Comparison of ENCODE assay signal across 9 cellular contexts in the genomic region with DNA sequence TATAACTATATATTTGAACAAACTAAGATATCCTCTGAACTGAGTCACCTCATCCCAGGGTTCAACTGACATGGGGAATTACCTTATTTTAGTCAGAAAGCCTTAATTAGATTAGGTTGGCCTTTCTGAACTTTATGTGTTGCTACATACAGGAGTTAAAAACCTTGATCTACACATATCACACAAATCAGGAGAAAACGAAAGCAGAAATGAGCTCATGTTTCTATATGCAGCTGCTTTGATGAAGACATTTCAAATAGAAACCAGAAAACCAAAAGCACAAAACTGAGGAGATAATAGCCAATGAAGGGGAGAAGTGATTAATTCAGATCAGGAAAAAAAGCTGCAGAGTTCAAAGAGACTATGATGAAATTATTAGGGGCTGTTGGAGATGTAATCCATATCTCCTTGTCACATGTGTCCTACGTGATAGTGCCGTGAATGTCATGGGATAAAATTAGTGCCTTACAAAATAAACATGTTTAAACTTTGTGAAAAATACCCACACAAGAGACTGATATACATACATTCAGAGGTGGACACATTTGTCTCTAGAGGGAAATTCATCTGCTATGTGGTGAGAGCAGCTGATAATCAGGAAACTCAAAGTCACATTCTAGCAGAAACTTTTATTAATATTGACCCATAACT.
A peak's percentile ranks its signal among the peaks of the same experiment; 100 is the strongest.
DNase-seq lines count a peak whose midpoint lies in the region; ATAC-seq, FAIRE-seq and TF ChIP-seq lines count a peak whose summit lies in the region.
"Had no signal": no experiment of that assay in that cellular context is flagged by ENCODE, and none has a peak within 500 bp of the region (broad histone marks: within the 10 kb centered on the region; RNA-seq: fewer than 3 reads in every experiment).

No MANE protein-coding gene starts in this region.

- H3K9me3 Mint-ChIP-seq in stimulated activated naive B cell treated with anti-CD40 and anti-IgM and Interleukin-4, amounts not matched to agents 10 μg/mL and 1 μg/mL and 100 μg/mL, for 72 hours: peaks cover 0 to 6% of the 10 kb centered on the region in 2 donors

- ATAC-seq in HepG2 (no peak), HG02798 (IDR thresholded peaks at IDR 0.05; ENCODE audit: poor library complexity, unreplicated experiment) (peak; percentile 72)
- ATAC-seq in stimulated activated naive B cell treated with anti-CD40 and anti-IgM and Interleukin-4, amounts not matched to agents 10 μg/mL and 1 μg/mL and 100 μg/mL, for 72 hours (replicated peaks): peak; percentile 95

- 39% methylated on average over 3 of the region's 3 CpGs for WGBS in liver
- 96% methylated on average over 3 of the region's 3 CpGs for WGBS in HepG2 (ENCODE audit: low lambda C conversion rate)

- no peaks in the 10 kb centered on the region for H3K27me3 Mint-ChIP-seq in stimulated activated naive B cell treated with anti-CD40 and anti-IgM and Interleukin-4, amounts not matched to agents 10 μg/mL and 1 μg/mL and 100 μg/mL, for 72 hours

- no peaks in the 10 kb centered on the region for H3K36me3 ChIP-seq in liver (ENCODE audit: control insufficient read depth in 4 of 4, insufficient read depth in 3 of 4, low read depth in 1 of 4, low read length in 3 of 4)
- H3K36me3 ChIP-seq in HepG2 (replicated peaks in 1 of 2; ENCODE audit: control insufficient read depth in 1 of 2, insufficient read depth in 2 of 2, low read length in 2 of 2): no peaks in the 10 kb centered on the region
- no peaks in the 10 kb centered on the region for H3K36me3 ChIP-seq in effector memory CD4-positive, alpha-beta T cell (ENCODE audit: control insufficient read depth, insufficient read depth, low read length)

- H3K9me3 ChIP-seq in liver (ENCODE audit: control insufficient read depth in 4 of 4, low read length in 3 of 4) (no peaks in the 10 kb centered on the region), HepG2 (ENCODE audit: low read length) (no peaks in the 10 kb centered on the region)
- no peaks in the 10 kb centered on the region for H3K9me3 ChIP-seq in effector memory CD4-positive, alpha-beta T cell (ENCODE audit: control insufficient read depth, low read length)

- peak overlapping the region in 2 of 3 donors; percentile 7 to 20 for H3K4me3 ChIP-seq in liver (ENCODE audit: low read depth in 1 of 3, low read length in 3 of 3)
- H3K4me3 ChIP-seq in HepG2 (replicated peaks in 1 of 3; ENCODE audit: insufficient read depth in 1 of 3, low read depth in 2 of 3, low read length in 3 of 3): no peak overlapping the region
- no peak overlapping the region for H3K4me3 ChIP-seq in effector memory CD4-positive, alpha-beta T cell (ENCODE audit: insufficient read depth, low read depth, low read length, poor library complexity, severe bottlenecking)

- no peak for FAIRE-seq in HepG2 (lab: Jason Lieb, UNC)
- FAIRE-seq: D721Med had no signal

- no TSS peak for BruUV-seq in HepG2 (replicated peaks; lab: Mats Ljungman, UMichigan)

- DNase-seq in HepG2 (ENCODE audit: low spot score) (no peak), NCI-H69 (lab: John Stamatoyannopoulos, UW) (peak; percentile 45), AG20443 (ENCODE audit: low spot score) (no peak)
- no peak for DNase-seq in stimulated activated naive B cell treated with anti-CD40 and anti-IgM and Interleukin-4, amounts not matched to agents 10 μg/mL and 1 μg/mL and 100 μg/mL, for 72 hours
- no peak for DNase-seq in activated effector memory CD4-positive, alpha-beta T cell treated with anti-CD3 and anti-CD28 coated beads, Interleukin-2, amount 50 U/mL, for 16 hours
- DNase-seq in effector memory CD4-positive, alpha-beta T cell: no peak

- H3K27ac ChIP-seq in liver (ENCODE audit: low read depth in 1 of 2, low read length in 2 of 2): no peak overlapping the region
- no peak overlapping the region for H3K27ac ChIP-seq in HepG2 (ENCODE audit: extremely low read length, insufficient read depth, low read length)
- H3K27ac ChIP-seq in effector memory CD4-positive, alpha-beta T cell (ENCODE audit: insufficient read depth, low read length, poor library complexity, severe bottlenecking): no peak overlapping the region

- TF ChIP-seq POLR2A in HepG2 (IDR thresholded peaks at IDR 0.05; ENCODE audit: insufficient read depth in 1 of 2, low read depth in 2 of 2, low read length in 2 of 2): no peak

- no peak overlapping the region for H3K27ac Mint-ChIP-seq in stimulated activated naive B cell treated with anti-CD40 and anti-IgM and Interleukin-4, amounts not matched to agents 10 μg/mL and 1 μg/mL and 100 μg/mL, for 72 hours

- in situ Hi-C loops in HepG2 (cut with HindIII; ENCODE audit: extremely low pct_ligation_motif_present, low pct_unique_long_range_greater_than_20kb): no loop called here

- no peak overlapping the region for H3K4me2 ChIP-seq in HepG2 (ENCODE audit: low read depth, low read length)

- H2AFZ ChIP-seq in HepG2 (ENCODE audit: low read length): no peak overlapping the region

- H3K4me1 Mint-ChIP-seq in stimulated activated naive B cell treated with anti-CD40 and anti-IgM and Interleukin-4, amounts not matched to agents 10 μg/mL and 1 μg/mL and 100 μg/mL, for 72 hours: peaks cover 19 to 22% of the 10 kb centered on the region in 2 donors

- peaks cover 1 to 6% of the 10 kb centered on the region in 2 donors for H3K36me3 Mint-ChIP-seq in stimulated activated naive B cell treated with anti-CD40 and anti-IgM and Interleukin-4, amounts not matched to agents 10 μg/mL and 1 μg/mL and 100 μg/mL, for 72 hours

- H3K9ac ChIP-seq in liver (ENCODE audit: low read depth in 1 of 2, low read length in 2 of 2) (peak overlapping the region in 1 of 2 donors; percentile 58), HepG2 (ENCODE audit: insufficient read depth, low read depth, low read length) (no peak overlapping the region)

- H3K27me3 ChIP-seq in liver (ENCODE audit: control insufficient read depth in 4 of 4, insufficient read depth in 4 of 4, low read length in 3 of 4) (no peaks in the 10 kb centered on the region), HepG2 (ENCODE audit: control insufficient read depth in 1 of 2, insufficient read depth in 2 of 2, low read length in 2 of 2) (no peaks in the 10 kb centered on the region)
- no peaks in the 10 kb centered on the region for H3K27me3 ChIP-seq in effector memory CD4-positive, alpha-beta T cell (replicated peaks; ENCODE audit: control insufficient read depth, insufficient read depth, low read length, poor library complexity, severe bottlenecking)

- intact Hi-C loops in HepG2 (cut with micrococcal nuclease; ENCODE audit: unreplicated experiment): no loop called here

- POLR2A ChIA-PET in HepG2 (lab: Yijun Ruan, JAX): no interaction called here

- TF ChIP-seq CTCF in liver (IDR thresholded peaks at IDR 0.05; ENCODE audit: low read depth, low read length, missing input control): no peak
- no peak for TF ChIP-seq CTCF in HepG2 (CRISPR knock-in tag; IDR thresholded peaks at IDR 0.05)

- CTCF ChIA-PET in HepG2 (lab: Yijun Ruan, JAX; ENCODE audit: low intra/inter-chr PET ratio, low total read pairs): no interaction called here

- H3K4me3 Mint-ChIP-seq in stimulated activated naive B cell treated with anti-CD40 and anti-IgM and Interleukin-4, amounts not matched to agents 10 μg/mL and 1 μg/mL and 100 μg/mL, for 72 hours: no peak overlapping the region

- no peak for TF ChIP-seq RAD21 in liver (IDR thresholded peaks at IDR 0.05)
- no peak for TF ChIP-seq RAD21 in HepG2 (CRISPR knock-in tag; IDR thresholded peaks at IDR 0.05)

- H3K4me1 ChIP-seq in liver (ENCODE audit: control insufficient read depth in 4 of 4, insufficient read depth in 4 of 4, low read length in 3 of 4) (peaks cover 0 to 7% (median 3%) of the 10 kb centered on the region in 4 donors), HepG2 (ENCODE audit: insufficient read depth, low read length) (no peaks in the 10 kb centered on the region)
- H3K4me1 ChIP-seq in effector memory CD4-positive, alpha-beta T cell (ENCODE audit: control insufficient read depth, insufficient read depth, low read length, poor library complexity, severe bottlenecking): no peaks in the 10 kb centered on the region

- H3K79me2 ChIP-seq in HepG2 (ENCODE audit: insufficient read depth, low read length): no peaks in the 10 kb centered on the region

- no peak for TF ChIP-seq EP300 in HepG2 (IDR thresholded peaks at IDR 0.05; ENCODE audit: low read depth in 2 of 2, low read length in 2 of 2)
- no peak for TF ChIP-seq EP300 in HepG2 (CRISPR knock-in tag; IDR thresholded peaks at IDR 0.05; ENCODE audit: borderline replicate concordance)

- no peaks in the 10 kb centered on the region for H4K20me1 ChIP-seq in HepG2 (ENCODE audit: insufficient read depth, low read length)

TF ChIP-seq in liver, 16 proteins besides CTCF, POLR2A, EP300 and RAD21 (continues in another document):
- TF ChIP-seq HNF4A (conservative IDR thresholded peaks at IDR 0.05) (no peak), FOXA2 (IDR thresholded peaks at IDR 0.05) (no peak), EGR1 (IDR thresholded peaks at IDR 0.05; ENCODE audit: low read depth in 2 of 2) (no peak), YY1 (IDR thresholded peaks at IDR 0.05) (no peak), FOXA1 (IDR thresholded peaks at IDR 0.05) (no peak), TAF1 (conservative IDR thresholded peaks at IDR 0.05) (no peak), NR2F2 (IDR thresholded peaks at IDR 0.05) (no peak)
- TF ChIP-seq, protein P1, sequence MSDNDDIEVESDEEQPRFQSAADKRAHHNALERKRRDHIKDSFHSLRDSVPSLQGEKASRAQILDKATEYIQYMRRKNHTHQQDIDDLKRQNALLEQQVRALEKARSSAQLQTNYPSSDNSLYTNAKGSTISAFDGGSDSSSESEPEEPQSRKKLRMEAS (IDR thresholded peaks at IDR 0.05): no peak
- TF ChIP-seq, protein P2, sequence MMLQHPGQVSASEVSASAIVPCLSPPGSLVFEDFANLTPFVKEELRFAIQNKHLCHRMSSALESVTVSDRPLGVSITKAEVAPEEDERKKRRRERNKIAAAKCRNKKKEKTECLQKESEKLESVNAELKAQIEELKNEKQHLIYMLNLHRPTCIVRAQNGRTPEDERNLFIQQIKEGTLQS (IDR thresholded peaks at IDR 0.05): no peak

TF ChIP-seq in HepG2, 621 proteins besides CTCF, POLR2A, EP300 and RAD21:
- TF ChIP-seq ZNF251 (CRISPR knock-in tag; IDR thresholded peaks at IDR 0.05) (no peak), CBX2 (IDR thresholded peaks at IDR 0.05; ENCODE audit: low read depth, low read length) (no peak), CBX2 (CRISPR knock-in tag; IDR thresholded peaks at IDR 0.05; ENCODE audit: low read depth) (no peak)

Comparison
In these comparisons a context has a peak if more than half of its experiments do, and no peak if none do; other contexts are left out.
1. H3K4me3 ChIP-seq: peak in liver (2 of 3); none in HepG2 (0 of 3) and effector memory CD4-positive, alpha-beta T cell (single experiment).